23 cellular contexts compared by ENCODE assay signal in the genomic region with DNA sequence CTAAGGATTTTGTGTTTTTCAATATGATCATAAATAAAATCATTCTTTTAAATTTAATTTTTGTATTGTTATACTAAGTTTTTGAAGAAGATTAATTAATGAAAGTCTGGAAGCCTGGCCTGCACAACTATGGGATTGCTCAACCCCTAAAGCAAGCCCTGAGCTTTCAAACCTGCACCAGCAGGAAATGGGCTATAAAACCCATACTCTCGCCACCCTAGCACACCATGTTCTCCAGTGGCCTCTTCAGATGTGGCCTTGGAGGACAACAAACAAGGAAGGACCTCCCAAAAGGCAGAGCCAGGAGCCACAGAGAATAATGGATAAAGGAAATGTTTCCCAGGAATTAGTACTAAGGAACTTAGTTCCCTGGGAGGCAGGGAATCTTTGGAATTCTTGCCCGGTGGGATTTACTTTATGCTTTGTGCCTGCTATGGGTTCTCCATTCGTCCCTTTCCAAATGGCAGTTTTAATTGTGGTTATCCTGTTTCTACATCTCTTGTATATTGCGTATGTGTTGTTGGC.
A peak's percentile ranks its signal among the peaks of the same experiment; 100 is the strongest.
DNase-seq lines count a peak whose midpoint lies in the region; ATAC-seq and FAIRE-seq lines count a peak whose summit lies in the region.
"Had no signal": no experiment of that assay in that cellular context is flagged by ENCODE, and none has a peak within 500 bp of the region (broad histone marks: within the 10 kb centered on the region; RNA-seq: fewer than 3 reads in every experiment).

No MANE protein-coding gene starts in this region.

- H3K27me3 ChIP-seq in SJSA1 (replicated peaks) = no peaks in the 10 kb centered on the region
- H3K27me3 ChIP-seq in effector memory CD4-positive, alpha-beta T cell (replicated peaks; ENCODE audit: control insufficient read depth, insufficient read depth, low read length, poor library complexity, severe bottlenecking) = no peaks in the 10 kb centered on the region
- H3K27me3 ChIP-seq: gastrocnemius medialis, SJCRH30 had no signal

- peak; percentile 73 for ATAC-seq in left colon
- ATAC-seq in GM19463 (IDR thresholded peaks at IDR 0.05; ENCODE audit: unreplicated experiment) = no peak
- ATAC-seq in HG03521 (IDR thresholded peaks at IDR 0.05; ENCODE audit: unreplicated experiment) = no peak
- ATAC-seq: gastrocnemius medialis had no signal

- no peak overlapping the region for H3K4me3 ChIP-seq in SJSA1
- H3K4me3 ChIP-seq in effector memory CD4-positive, alpha-beta T cell (ENCODE audit: insufficient read depth, low read depth, low read length, poor library complexity, severe bottlenecking) = no peak overlapping the region
- H3K4me3 ChIP-seq: gastrocnemius medialis, PC-9, SJCRH30 had no signal

- intact Hi-C loops in left colon (cut with DNase I, micrococcal nuclease) = no loop called here

- H3K36me3 ChIP-seq in SJSA1 = no peaks in the 10 kb centered on the region
- H3K36me3 ChIP-seq in effector memory CD4-positive, alpha-beta T cell (ENCODE audit: control insufficient read depth, insufficient read depth, low read length) = no peaks in the 10 kb centered on the region
- H3K36me3 ChIP-seq: gastrocnemius medialis, SJCRH30 had no signal

- H3K27ac ChIP-seq in SJSA1 = peak overlapping the region; percentile 43; the same call in 1 of the 2 replicates
- no peak overlapping the region for H3K27ac ChIP-seq in effector memory CD4-positive, alpha-beta T cell (ENCODE audit: insufficient read depth, low read length, poor library complexity, severe bottlenecking)
- H3K27ac ChIP-seq: C4-2B, gastrocnemius medialis, PC-9, SJCRH30, VCaP had no signal

- no peak for FAIRE-seq in frontal cortex (lab: Jason Lieb, UNC)
- FAIRE-seq: D721Med, H54 had no signal

- DNase-seq in AML-193 (lab: John Stamatoyannopoulos, UW) (peak; percentile 47 to 63), KBM-7 (peak; percentile 51), SJSA1 (ENCODE audit: low read depth in 1 of 2, low spot score in 2 of 2) (peak in 1 of 2 experiments; percentile 78), left colon (peak; percentile 3 to 63), frontal cortex (ENCODE audit: low spot score in 2 of 2) (no peak)
- DNase-seq in effector memory CD4-positive, alpha-beta T cell = no peak
- DNase-seq: activated CD4-positive, alpha-beta T cell treated with anti-CD3 and anti-CD28 coated beads, Interleukin-2, amount 50 U/mL, for 1 hour; activated CD8-positive, alpha-beta memory T cell treated with anti-CD3 and anti-CD28 coated beads, Interleukin-2, amount 50 U/mL, for 4 hours; activated naive CD8-positive, alpha-beta T cell treated with anti-CD3 and anti-CD28 coated beads, Interleukin-2, amount 10 ng/mL, durations not matched to agents 7 days and 5 days; EL; NCI-H187 treated with DMSO at 0.1 percent for 48 hours; NCI-H2227 treated with DMSO at 0.1 percent for 48 hours; NCI-H748 treated with DMSO at 0.1 percent for 48 hours; PC-9; SJCRH30; T-helper 2 cell had no signal

- no peaks in the 10 kb centered on the region for H3K9me3 ChIP-seq in SJSA1 (replicated peaks)
- no peaks in the 10 kb centered on the region for H3K9me3 ChIP-seq in effector memory CD4-positive, alpha-beta T cell (ENCODE audit: control insufficient read depth, low read length)
- H3K9me3 ChIP-seq: gastrocnemius medialis had no signal

- peaks cover 34% of the 10 kb centered on the region for H3K4me1 ChIP-seq in SJSA1 (replicated peaks)
- H3K4me1 ChIP-seq in effector memory CD4-positive, alpha-beta T cell (ENCODE audit: control insufficient read depth, insufficient read depth, low read length, poor library complexity, severe bottlenecking) = no peaks in the 10 kb centered on the region
- H3K4me1 ChIP-seq: SJCRH30 had no signal

- in situ Hi-C loops in KBM-7 (cut with MboI; ENCODE audit: low pct_unique_long_range_greater_than_20kb, low sequenced_read_pairs) = no loop called here

Comparison
In these comparisons a context has a peak if more than half of its experiments do, and no peak if none do; other contexts are left out.
1. DNase-seq: peak in AML-193 (2 of 2), KBM-7 (single experiment) and left colon (2 of 2); none in frontal cortex (0 of 2) and effector memory CD4-positive, alpha-beta T cell (0 of 3).